1 cellular context compared by ENCODE assay signal in the genomic region with DNA sequence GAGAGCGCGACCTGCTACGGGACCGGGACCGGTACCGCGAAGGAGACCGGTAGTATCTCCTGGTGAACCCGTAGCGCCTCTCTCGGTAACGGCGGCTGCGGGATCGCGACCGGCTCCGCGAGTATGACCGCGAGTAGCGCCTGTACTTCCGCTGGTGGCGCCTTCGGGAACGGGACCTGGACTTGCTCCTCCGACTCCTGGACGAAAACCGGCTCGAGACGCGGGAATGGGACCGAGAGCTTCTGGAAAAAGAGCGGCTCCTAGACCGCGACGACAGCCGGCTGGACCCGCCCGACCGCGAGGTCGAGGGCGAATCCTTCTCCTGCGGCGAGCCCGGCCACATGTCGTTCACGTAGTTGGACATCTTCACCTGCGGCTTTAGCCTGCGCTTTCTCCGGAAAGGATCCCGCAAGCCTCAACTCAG.
TF ChIP-seq lines count a peak whose summit lies in the region.

No MANE protein-coding gene starts in this region.

TF ChIP-seq in WTC11, 78 proteins besides CTCF, POLR2A, EP300 and RAD21:
- TF ChIP-seq, protein P1, sequence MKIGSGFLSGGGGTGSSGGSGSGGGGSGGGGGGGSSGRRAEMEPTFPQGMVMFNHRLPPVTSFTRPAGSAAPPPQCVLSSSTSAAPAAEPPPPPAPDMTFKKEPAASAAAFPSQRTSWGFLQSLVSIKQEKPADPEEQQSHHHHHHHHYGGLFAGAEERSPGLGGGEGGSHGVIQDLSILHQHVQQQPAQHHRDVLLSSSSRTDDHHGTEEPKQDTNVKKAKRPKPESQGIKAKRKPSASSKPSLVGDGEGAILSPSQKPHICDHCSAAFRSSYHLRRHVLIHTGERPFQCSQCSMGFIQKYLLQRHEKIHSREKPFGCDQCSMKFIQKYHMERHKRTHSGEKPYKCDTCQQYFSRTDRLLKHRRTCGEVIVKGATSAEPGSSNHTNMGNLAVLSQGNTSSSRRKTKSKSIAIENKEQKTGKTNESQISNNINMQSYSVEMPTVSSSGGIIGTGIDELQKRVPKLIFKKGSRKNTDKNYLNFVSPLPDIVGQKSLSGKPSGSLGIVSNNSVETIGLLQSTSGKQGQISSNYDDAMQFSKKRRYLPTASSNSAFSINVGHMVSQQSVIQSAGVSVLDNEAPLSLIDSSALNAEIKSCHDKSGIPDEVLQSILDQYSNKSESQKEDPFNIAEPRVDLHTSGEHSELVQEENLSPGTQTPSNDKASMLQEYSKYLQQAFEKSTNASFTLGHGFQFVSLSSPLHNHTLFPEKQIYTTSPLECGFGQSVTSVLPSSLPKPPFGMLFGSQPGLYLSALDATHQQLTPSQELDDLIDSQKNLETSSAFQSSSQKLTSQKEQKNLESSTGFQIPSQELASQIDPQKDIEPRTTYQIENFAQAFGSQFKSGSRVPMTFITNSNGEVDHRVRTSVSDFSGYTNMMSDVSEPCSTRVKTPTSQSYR (CRISPR knock-in tag; IDR thresholded peaks at IDR 0.05): peak; percentile 24; the same call in 1 of the 2 replicates
- TF ChIP-seq, protein P2, sequence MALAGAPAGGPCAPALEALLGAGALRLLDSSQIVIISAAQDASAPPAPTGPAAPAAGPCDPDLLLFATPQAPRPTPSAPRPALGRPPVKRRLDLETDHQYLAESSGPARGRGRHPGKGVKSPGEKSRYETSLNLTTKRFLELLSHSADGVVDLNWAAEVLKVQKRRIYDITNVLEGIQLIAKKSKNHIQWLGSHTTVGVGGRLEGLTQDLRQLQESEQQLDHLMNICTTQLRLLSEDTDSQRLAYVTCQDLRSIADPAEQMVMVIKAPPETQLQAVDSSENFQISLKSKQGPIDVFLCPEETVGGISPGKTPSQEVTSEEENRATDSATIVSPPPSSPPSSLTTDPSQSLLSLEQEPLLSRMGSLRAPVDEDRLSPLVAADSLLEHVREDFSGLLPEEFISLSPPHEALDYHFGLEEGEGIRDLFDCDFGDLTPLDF (CRISPR knock-in tag; IDR thresholded peaks at IDR 0.05): peak; percentile 47; the same call in 1 of the 2 replicates
- TF ChIP-seq CREB1 (CRISPR knock-in tag; IDR thresholded peaks at IDR 0.05) (peak; percentile 57; the same call in 1 of the 2 replicates), ETV6 (CRISPR knock-in tag; IDR thresholded peaks at IDR 0.05) (0 out of 2 replicates have a peak, but pooled peaks have one; percentile 8), NR2C2 (CRISPR knock-in tag; IDR thresholded peaks at IDR 0.05) (peak; percentile 64), NFATC4 (CRISPR knock-in tag; IDR thresholded peaks at IDR 0.05) (no peak)
TF ChIP-seq in WTC11: peak in this region for 5.
